ENCODE assay signal across 6 cellular contexts in genomic region chr6:107448776-107449175, GRCh38.
"Had no signal": no experiment of that assay in that cellular context is flagged by ENCODE, and none has a peak within 500 bp of the region (broad histone marks: within the 10 kb centered on the region; RNA-seq: fewer than 3 reads in every experiment).

No MANE protein-coding gene starts in this region.

- ATAC-seq: GM23338 had no signal

- H3K4me1 Mint-ChIP-seq: GM23338 had no signal

- DNase-seq: H9, HCEC 1CT, HFFc6, IMR-90, KBM-7 had no signal

- H3K4me3 Mint-ChIP-seq: GM23338, H9, HFFc6 had no signal

- H3K27ac Mint-ChIP-seq: GM23338, H9, HFFc6 had no signal
